In genomic region chr6:29752451-29753308, GRCh38 we compare ENCODE assay signal across 8 cellular contexts. TPM values are rescaled to one million over a fixed set of nuclear protein-coding genes. Genes with fewer than 3 reads are reported as not detected.
A peak's percentile ranks its signal among the peaks of the same experiment; 100 is the strongest.
DNase-seq lines count a peak whose midpoint lies in the region; ATAC-seq and TF ChIP-seq lines count a peak whose summit lies in the region.

No MANE protein-coding gene starts in this region.

- no peak overlapping the region for H3K4me2 ChIP-seq in neural cell (ENCODE audit: low read length)

- H3K27me3 ChIP-seq in RWPE2 (ENCODE audit: insufficient read depth, poor library complexity, severe bottlenecking) (no peaks in the 10 kb centered on the region), neural cell (ENCODE audit: insufficient read depth, low read depth, low read length) (peaks cover 61% of the 10 kb centered on the region), stomach (peaks cover 0 to 13% (median 0%) of the 10 kb centered on the region in 3 donors)

- intact Hi-C loops in stomach (cut with DNase I; ENCODE audit: low total_unique reads) = no loop called here

- DNase-seq in DMS114 treated with DMSO at 0.1 percent for 48 hours (lab: John Stamatoyannopoulos, UW; ENCODE audit: unreplicated experiment) = peak; percentile 90
- DNase-seq in HuH-7.5 (ENCODE audit: low spot score) = peak; percentile 70
- DNase-seq in RWPE2 (ENCODE audit: low spot score) = peak; percentile 78
- DNase-seq in activated gamma-delta T cell (lab: John Stamatoyannopoulos, UW) = peak; percentile 67
- DNase-seq in fibroblast of villous mesenchyme (ENCODE audit: low read depth) = peak; percentile 86
- DNase-seq in stomach = peak; percentile 92

- peak; percentile 98 for TF ChIP-seq CTCF in RWPE2 (IDR thresholded peaks at IDR 0.05; ENCODE audit: poor library complexity, severe bottlenecking)
- peak; percentile 98 for TF ChIP-seq CTCF in fibroblast of villous mesenchyme (IDR thresholded peaks at IDR 0.05; ENCODE audit: insufficient read depth, low read depth, low read length)
- TF ChIP-seq CTCF in neural cell (IDR thresholded peaks at IDR 0.05; ENCODE audit: poor library complexity, severe bottlenecking) = peak; percentile 92
- TF ChIP-seq CTCF in stomach (IDR thresholded peaks at IDR 0.05) = peak in 5 of 7 experiments; percentile 86 to 99 (median 94)

- H3K4me3 ChIP-seq in RWPE2 (ENCODE audit: severe bottlenecking) (peak overlapping the region; percentile 54), fibroblast of villous mesenchyme (ENCODE audit: low read depth, low read length) (peak overlapping the region; percentile 77), neural cell (ENCODE audit: low read length) (peak overlapping the region; percentile 65), stomach (peak overlapping the region; percentile 61 to 70 (median 66))

- H4K20me1 ChIP-seq in neural cell (ENCODE audit: insufficient read depth) = no peaks in the 10 kb centered on the region

- H3K27ac ChIP-seq in RWPE2 (ENCODE audit: poor library complexity, severe bottlenecking) (peak overlapping the region; percentile 53), neural cell (ENCODE audit: low read length) (no peak overlapping the region), stomach (peak overlapping the region; percentile 92 to 95 (median 94))

- peak overlapping the region; percentile 41 for H3K9ac ChIP-seq in neural cell (ENCODE audit: low read length)

- no peaks in the 10 kb centered on the region for H3K79me2 ChIP-seq in neural cell (replicated peaks; ENCODE audit: insufficient read depth, low read length)

- peak overlapping the region; percentile 25 for H2AFZ ChIP-seq in neural cell (ENCODE audit: low read depth, low read length)

- TF ChIP-seq POLR2A in stomach (IDR thresholded peaks at IDR 0.05) = peak in 1 of 4 donors; percentile 27

- WGBS in stomach, 5 donors = 0 to 1% (median 0%) methylated on average over 36 to 64 of the region's 64 CpGs

- H3K9me3 ChIP-seq in RWPE2 (ENCODE audit: severe bottlenecking) = no peaks in the 10 kb centered on the region
- H3K9me3 ChIP-seq in neural cell (ENCODE audit: low read length) = no peaks in the 10 kb centered on the region
- H3K9me3 ChIP-seq in stomach = no peaks in the 10 kb centered on the region

- peak; percentile 68 for TF ChIP-seq RAD21 in neural cell (conservative IDR thresholded peaks at IDR 0.05)

- H3K9me2 ChIP-seq in neural cell (ENCODE audit: insufficient read depth, low read length) = no peaks in the 10 kb centered on the region

- ATAC-seq in GM21515 (IDR thresholded peaks at IDR 0.05; ENCODE audit: unreplicated experiment) = peak; percentile 55
- peak; percentile 68 for ATAC-seq in RWPE2 (ENCODE audit: low read depth)

- no peaks in the 10 kb centered on the region for H3F3A ChIP-seq in neural cell (ENCODE audit: insufficient read depth, low read length, poor library complexity, severe bottlenecking)

- H3K36me3 ChIP-seq in RWPE2 (ENCODE audit: low read depth) = no peaks in the 10 kb centered on the region
- H3K36me3 ChIP-seq in neural cell (ENCODE audit: insufficient read depth, low read length) = no peaks in the 10 kb centered on the region
- no peaks in the 10 kb centered on the region for H3K36me3 ChIP-seq in stomach

- no peak for TF ChIP-seq EP300 in neural cell (conservative IDR thresholded peaks at IDR 0.05; ENCODE audit: poor library complexity, severe bottlenecking)
- no peak for TF ChIP-seq EP300 in stomach (IDR thresholded peaks at IDR 0.05)

- H3K4me1 ChIP-seq in RWPE2 (ENCODE audit: insufficient read depth, poor library complexity, severe bottlenecking) (peaks cover 6% of the 10 kb centered on the region), stomach (peaks cover 19 to 36% (median 27%) of the 10 kb centered on the region in 4 donors)

TF ChIP-seq in neural cell, 6 proteins besides CTCF, POLR2A, EP300 and RAD21:
- TF ChIP-seq SMC3 (conservative IDR thresholded peaks at IDR 0.05; ENCODE audit: poor library complexity) (peak; percentile 77), EZH2 (IDR thresholded peaks at IDR 0.05; ENCODE audit: borderline replicate concordance, insufficient read depth, low read length, poor library complexity, severe bottlenecking) (no peak), POLR2AphosphoS5 (IDR thresholded peaks at IDR 0.05) (no peak), REST (IDR thresholded peaks at IDR 0.05; ENCODE audit: borderline replicate concordance) (no peak)
TF ChIP-seq in neural cell: peak in this region for 1.

RNA-seq across cellular contexts. Expression of gene HLA-F, which starts 29.4 kb away (rescaled TPM):
- total RNA-seq in fibroblast of villous mesenchyme (27.2 and 42.2 TPM in 2 replicates), stomach (100 to 1,000 TPM in 3 of 5 donors, 10 to 100 TPM in 2; 32.7 to 115 (median 108) TPM)
- polyA plus RNA-seq in neural cell (1.4 TPM in 1 of 2 replicates, not detected in the other), stomach (100 to 1,000 TPM in 1 of 3 donors, 10 to 100 TPM in 2; 17.2 to 164 (median 44.4) TPM)
- not detected in 2 replicates for polyA minus RNA-seq in neural cell
